1 cellular context compared by ENCODE assay signal in genomic region chrX:53280703-53281320, GRCh38.
TF ChIP-seq lines count a peak whose summit lies in the region.

No MANE protein-coding gene starts in this region.

TF ChIP-seq in SK-N-SH treated with all-trans-retinoic acid at 6 μM for 48 hours, 23 proteins besides CTCF, POLR2A, EP300 and RAD21 (continued from another document):
- TF ChIP-seq POU6F1 (CRISPR knock-in tag; IDR thresholded peaks at IDR 0.05; ENCODE audit: borderline replicate concordance, low read depth) (no peak), RARB (CRISPR knock-in tag; IDR thresholded peaks at IDR 0.05) (no peak), ZC3H10 (CRISPR knock-in tag; IDR thresholded peaks at IDR 0.05) (no peak), GLIS3 (CRISPR knock-in tag; IDR thresholded peaks at IDR 0.05) (no peak), ZNF565 (CRISPR knock-in tag; conservative IDR thresholded peaks at IDR 0.05; ENCODE audit: low read depth) (no peak), CSDC2 (CRISPR knock-in tag; IDR thresholded peaks at IDR 0.05) (no peak)
